8 cellular contexts compared by ENCODE assay signal in genomic region chr5:147995846-147996245, GRCh38.
"Had no signal": no experiment of that assay in that cellular context is flagged by ENCODE, and none has a peak within 500 bp of the region (broad histone marks: within the 10 kb centered on the region; RNA-seq: fewer than 3 reads in every experiment).

No MANE protein-coding gene starts in this region.

- H3K9ac ChIP-seq: GM23248 had no signal

- H3K4me3 ChIP-seq: GM23248, GM23338, HAP-1 had no signal

- H3K36me3 ChIP-seq: HAP-1 had no signal

- H3K4me2 ChIP-seq: GM23338 had no signal

- H2AFZ ChIP-seq: GM23248, GM23338 had no signal

- DNase-seq: GM23248, GOT3, H7, H9, HCEC 1CT, HFFc6 had no signal

- H3K4me1 ChIP-seq: HAP-1 had no signal

- H3K9me3 ChIP-seq: HAP-1 had no signal

- H3K27ac ChIP-seq: GM23248 had no signal
